ENCODE assay signal across 22 cellular contexts in the genomic region with DNA sequence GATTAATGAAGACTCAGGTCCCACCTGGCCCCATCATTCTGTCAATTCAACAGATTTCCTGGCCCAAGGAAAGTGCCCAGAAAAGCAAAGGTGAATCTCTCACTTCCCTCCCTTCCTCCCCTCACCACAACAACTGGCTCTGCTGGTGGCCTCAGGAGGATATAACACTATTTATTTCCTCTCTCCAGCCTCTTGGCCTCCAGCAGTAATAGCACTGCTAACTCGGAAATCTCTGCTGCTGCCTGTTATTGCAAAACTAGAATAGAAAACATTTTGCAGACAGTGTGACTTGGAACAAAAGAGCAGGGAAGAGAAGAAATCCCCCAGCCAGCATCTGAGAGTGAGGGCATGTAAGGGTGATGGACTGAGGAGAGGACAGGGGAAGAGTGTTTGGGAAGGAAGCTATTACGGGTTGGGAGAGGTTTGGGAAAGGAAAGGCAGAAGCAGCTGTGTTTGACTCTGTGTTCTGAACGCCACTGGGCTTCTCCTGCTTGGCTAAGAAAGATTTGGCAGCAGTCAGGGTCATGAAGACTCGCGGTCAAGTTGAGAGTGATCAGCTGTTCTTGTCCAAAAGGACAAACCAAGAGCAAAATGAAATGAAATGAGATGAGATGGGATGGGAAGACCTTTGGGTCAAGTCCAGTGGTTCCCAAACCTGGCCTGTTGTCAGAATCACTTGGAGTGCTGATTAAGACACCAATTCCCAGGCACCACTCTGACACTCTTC.
A peak's percentile ranks its signal among the peaks of the same experiment; 100 is the strongest.
DNase-seq lines count a peak whose midpoint lies in the region; ATAC-seq, FAIRE-seq and TF ChIP-seq lines count a peak whose summit lies in the region.
"Had no signal": no experiment of that assay in that cellular context is flagged by ENCODE, and none has a peak within 500 bp of the region (broad histone marks: within the 10 kb centered on the region; RNA-seq: fewer than 3 reads in every experiment).

No MANE protein-coding gene starts in this region.

- H4K5ac ChIP-seq in mesendoderm (ENCODE audit: low read length): no peak overlapping the region

- H2BK15ac ChIP-seq in mesendoderm (replicated peaks; ENCODE audit: low read depth): no peak overlapping the region

- H3K23ac ChIP-seq in mesendoderm (ENCODE audit: low read length): peak overlapping the region; percentile 4

- H3K27me3 ChIP-seq in adipocyte (replicated peaks; ENCODE audit: control insufficient read depth, insufficient read depth, low read length) (no peaks in the 10 kb centered on the region), mesendoderm (ENCODE audit: insufficient read depth, low read length, poor library complexity) (no peaks in the 10 kb centered on the region), subcutaneous abdominal adipose tissue (ENCODE audit: control insufficient read depth in 5 of 5, insufficient read depth in 4 of 5, low read length in 5 of 5) (no peaks in the 10 kb centered on the region)
- H3K27me3 ChIP-seq: right lobe of liver had no signal

- H3K4me2 ChIP-seq in mesendoderm (ENCODE audit: low read length): no peak overlapping the region
- H3K4me2 ChIP-seq: KMS-11 had no signal

- ATAC-seq in Right ventricle myocardium superior (ENCODE audit: poor library complexity): peak; percentile 92
- no peak for ATAC-seq in activated CD8-positive, alpha-beta T cell treated with anti-CD3 and anti-CD28 coated beads, Interleukin-2, amount 10 ng/mL, durations not matched to agents 7 days and 5 days
- ATAC-seq: HCT116 had no signal

- no peak overlapping the region for H3K4me3 Mint-ChIP-seq in activated CD8-positive, alpha-beta T cell treated with anti-CD3 and anti-CD28 coated beads, Interleukin-2, amount 10 ng/mL, durations not matched to agents 7 days and 5 days
- H3K4me3 Mint-ChIP-seq: dendritic cell treated with granulocyte-macrophage colony-stimulating factor and Interleukin-4, amounts not matched to agents 40 ng/mL and 50 ng/mL, for 4 days; mesothelial cell of epicardium had no signal

- no peak overlapping the region for H3K4ac ChIP-seq in mesendoderm (ENCODE audit: low read depth, low read length)

- H3K9me3 ChIP-seq in adipocyte (ENCODE audit: control insufficient read depth, low read length) (no peaks in the 10 kb centered on the region), subcutaneous abdominal adipose tissue (ENCODE audit: control insufficient read depth in 5 of 5, low read length in 5 of 5) (no peaks in the 10 kb centered on the region)
- H3K9me3 ChIP-seq: right lobe of liver had no signal

- peaks cover 9% of the 10 kb centered on the region for H3K36me3 Mint-ChIP-seq in activated CD8-positive, alpha-beta T cell treated with anti-CD3 and anti-CD28 coated beads, Interleukin-2, amount 10 ng/mL, durations not matched to agents 7 days and 5 days (ENCODE audit: low read depth)
- H3K36me3 Mint-ChIP-seq: mesothelial cell of epicardium had no signal

- POLR2A ChIA-PET in activated CD8-positive, alpha-beta T cell treated with anti-CD3 and anti-CD28 coated beads, Interleukin-2, amount 10 ng/mL, durations not matched to agents 7 days and 5 days (lab: Charles Lee): no interaction called here

- no peak overlapping the region for H4K8ac ChIP-seq in mesendoderm (ENCODE audit: low read depth, low read length)

- FAIRE-seq in GM12891 (lab: Jason Lieb, UNC): no peak
- FAIRE-seq: islet of Langerhans had no signal

- DNase-seq in adipocyte (ENCODE audit: low read depth) (no peak), Right ventricle myocardium superior (peak; percentile 64), mesendoderm (peak; percentile 47), GM12891 (ENCODE audit: insufficient read length, low spot score) (no peak), NCI-H1048 (lab: John Stamatoyannopoulos, UW) (no peak), H4 (ENCODE audit: low spot score) (no peak)
- DNase-seq in activated CD8-positive, alpha-beta T cell treated with anti-CD3 and anti-CD28 coated beads, Interleukin-2, amount 10 ng/mL, durations not matched to agents 7 days and 5 days: no peak
- DNase-seq: activated CD4-positive, alpha-beta T cell treated with anti-CD3 and anti-CD28 coated beads, Interleukin-2, amount 50 U/mL, for 1 hour; activated naive CD4-positive, alpha-beta T cell treated with Interleukin-2 at 50 U/mL for 16 hours; NCI-H1092; NCI-H2029 treated with DMSO at 0.1 percent for 48 hours; NCI-H524; right lobe of liver; SHP77; T-helper 1 cell had no signal

- peak overlapping the region; percentile 37 for H2BK5ac ChIP-seq in mesendoderm (ENCODE audit: low read length)

- no peak overlapping the region for H2BK120ac ChIP-seq in mesendoderm (ENCODE audit: low read depth, low read length)

- WGBS in mesendoderm (ENCODE audit: extremely low coverage, insufficient coverage, low lambda C conversion rate): no CpG with 5 or more reads among the region's 5 CpGs

- no peak overlapping the region for H3K18ac ChIP-seq in mesendoderm (ENCODE audit: low read length)

- H3K27ac ChIP-seq in mesendoderm (ENCODE audit: low read depth, low read length) (no peak overlapping the region), subcutaneous abdominal adipose tissue (ENCODE audit: low read depth, low read length) (peak overlapping the region; percentile 42)
- H3K27ac ChIP-seq: HL-60, KMS-11, right lobe of liver had no signal

- CTCF ChIA-PET in activated CD8-positive, alpha-beta T cell treated with anti-CD3 and anti-CD28 coated beads, Interleukin-2, amount 10 ng/mL, durations not matched to agents 7 days and 5 days (lab: Charles Lee): no interaction called here

- peak overlapping the region; percentile 27 for H3K56ac ChIP-seq in mesendoderm (ENCODE audit: low read length)

- no peak overlapping the region for H2AK5ac ChIP-seq in mesendoderm (ENCODE audit: low read length)

- no peaks in the 10 kb centered on the region for H3K79me1 ChIP-seq in mesendoderm (ENCODE audit: low read length)

- intact Hi-C loops in Right ventricle myocardium superior (cut with DNase I): no loop called here

- no peak overlapping the region for H3K27ac Mint-ChIP-seq in activated CD8-positive, alpha-beta T cell treated with anti-CD3 and anti-CD28 coated beads, Interleukin-2, amount 10 ng/mL, durations not matched to agents 7 days and 5 days
- H3K27ac Mint-ChIP-seq: dendritic cell treated with granulocyte-macrophage colony-stimulating factor and Interleukin-4, amounts not matched to agents 40 ng/mL and 50 ng/mL, for 4 days; mesothelial cell of epicardium had no signal

- no peaks in the 10 kb centered on the region for H3K79me2 ChIP-seq in mesendoderm (ENCODE audit: control insufficient read depth, insufficient read depth, low read length)

- H3K36me3 ChIP-seq in adipocyte (ENCODE audit: control insufficient read depth, insufficient read depth, low read length, severe bottlenecking) (no peaks in the 10 kb centered on the region), mesendoderm (ENCODE audit: control insufficient read depth, insufficient read depth, low read length) (no peaks in the 10 kb centered on the region), subcutaneous abdominal adipose tissue (ENCODE audit: control insufficient read depth in 5 of 5, insufficient read depth in 5 of 5, low read length in 5 of 5) (no peaks in the 10 kb centered on the region)
- H3K36me3 ChIP-seq: right lobe of liver had no signal

- peaks cover 17% of the 10 kb centered on the region for H3K4me1 ChIP-seq in adipocyte (ENCODE audit: control insufficient read depth, insufficient read depth, low read length)
- peaks cover 6% of the 10 kb centered on the region for H3K4me1 ChIP-seq in mesendoderm (ENCODE audit: control insufficient read depth, low read depth, low read length)
- peaks cover 2 to 24% (median 17%) of the 10 kb centered on the region in 5 donors for H3K4me1 ChIP-seq in subcutaneous abdominal adipose tissue (ENCODE audit: control insufficient read depth in 5 of 5, insufficient read depth in 5 of 5, low read length in 5 of 5)
- H3K4me1 ChIP-seq: right lobe of liver had no signal

- H3K4me1 Mint-ChIP-seq in activated CD8-positive, alpha-beta T cell treated with anti-CD3 and anti-CD28 coated beads, Interleukin-2, amount 10 ng/mL, durations not matched to agents 7 days and 5 days (ENCODE audit: low read depth): no peaks in the 10 kb centered on the region
- H3K4me1 Mint-ChIP-seq: mesothelial cell of epicardium had no signal

- no peak for TF ChIP-seq POLR2A in GM12891 (IDR thresholded peaks at IDR 0.05; ENCODE audit: low read depth, low read length)

- peaks cover 6% of the 10 kb centered on the region for H3K27me3 Mint-ChIP-seq in activated CD8-positive, alpha-beta T cell treated with anti-CD3 and anti-CD28 coated beads, Interleukin-2, amount 10 ng/mL, durations not matched to agents 7 days and 5 days (ENCODE audit: low read depth)

- H3K9me3 Mint-ChIP-seq in activated CD8-positive, alpha-beta T cell treated with anti-CD3 and anti-CD28 coated beads, Interleukin-2, amount 10 ng/mL, durations not matched to agents 7 days and 5 days (ENCODE audit: insufficient read depth): peaks cover 8% of the 10 kb centered on the region

- H3K9ac ChIP-seq in adipocyte (ENCODE audit: low read length): peak overlapping the region; percentile 44
- no peak overlapping the region for H3K9ac ChIP-seq in mesendoderm (ENCODE audit: low read length)
- peak overlapping the region in 1 of 5 donors; percentile 11 for H3K9ac ChIP-seq in subcutaneous abdominal adipose tissue (ENCODE audit: low read length in 5 of 5)
- H3K9ac ChIP-seq: KMS-11 had no signal

- H3K4me3 ChIP-seq in adipocyte (ENCODE audit: low read length) (peak overlapping the region; percentile 63), mesendoderm (ENCODE audit: low read length) (no peak overlapping the region), subcutaneous abdominal adipose tissue (ENCODE audit: low read depth in 1 of 5, low read length in 5 of 5) (peak overlapping the region in 4 of 5 donors; percentile 12 to 55 (median 12))
- H3K4me3 ChIP-seq: right lobe of liver had no signal

TF ChIP-seq in GM12891, 5 proteins besides CTCF, POLR2A, EP300 and RAD21:
- TF ChIP-seq TAF1 (IDR thresholded peaks at IDR 0.05; ENCODE audit: low read depth, low read length) (no peak), POLR2AphosphoS5 (IDR thresholded peaks at IDR 0.05; ENCODE audit: low read depth, low read length) (no peak)

Comparison
In these comparisons a context has a peak if more than half of its experiments do, and no peak if none do; other contexts are left out.
1. DNase-seq: peak in Right ventricle myocardium superior (single experiment) and mesendoderm (single experiment); none in adipocyte (single experiment), GM12891 (single experiment), NCI-H1048 (single experiment), H4 (single experiment) and activated CD8-positive, alpha-beta T cell treated with anti-CD3 and anti-CD28 coated beads, Interleukin-2, amount 10 ng/mL, durations not matched to agents 7 days and 5 days (single experiment).